26 cellular contexts compared by ENCODE assay signal in the genomic region with DNA sequence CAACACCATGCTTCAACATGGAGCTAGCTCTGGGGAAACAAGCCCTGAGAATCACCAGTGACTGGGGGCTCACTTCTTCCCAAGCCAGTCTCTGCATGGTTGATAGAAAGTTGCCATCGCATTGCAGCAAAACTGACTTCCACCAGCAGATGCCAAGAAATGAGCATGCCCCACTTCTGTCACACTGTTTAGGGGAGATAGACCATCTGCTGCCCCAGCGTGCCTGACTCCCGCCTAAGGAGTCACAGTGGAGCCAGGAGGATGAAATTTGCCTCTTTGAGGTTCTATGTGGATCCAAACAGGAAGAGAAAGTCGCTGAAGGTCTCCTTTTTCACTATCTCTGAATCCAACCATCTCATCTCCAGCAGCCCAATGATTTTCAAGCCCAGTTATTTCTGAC.
"Had no signal": no experiment of that assay in that cellular context is flagged by ENCODE, and none has a peak within 500 bp of the region (broad histone marks: within the 10 kb centered on the region; RNA-seq: fewer than 3 reads in every experiment).

No MANE protein-coding gene starts in this region.

- H3K27ac ChIP-seq: cardiac muscle cell, lower lobe of right lung, suprapubic skin, VCaP had no signal

- H3K27me3 ChIP-seq: cardiac muscle cell, suprapubic skin, tibial nerve had no signal

- H3K9me3 ChIP-seq: lower lobe of right lung, suprapubic skin, tibial nerve had no signal

- H3K4me3 ChIP-seq: cardiac muscle cell, lower lobe of right lung, skin epidermis, suprapubic skin, tibial nerve had no signal

- ATAC-seq: effector memory CD8-positive, alpha-beta T cell; naive thymus-derived CD8-positive, alpha-beta T cell; stimulated activated memory B cell treated with anti-CD40 and anti-IgM and Interleukin-4, amounts not matched to agents 10 μg/mL and 1 μg/mL and 100 μg/mL, for 72 hours; stimulated activated naive CD8-positive, alpha-beta T cell treated with anti-CD3 and anti-CD28 coated beads, Interleukin-15, amount 100 ng/mL, for 72 hours had no signal

- DNase-seq: activated CD4-positive, alpha-beta T cell treated with anti-CD3 and anti-CD28 coated beads for 4 hours; activated CD4-positive, alpha-beta T cell treated with anti-CD3 and anti-CD28 coated beads, Interleukin-2, amount 50 U/mL, for 4 hours; activated CD8-positive, alpha-beta memory T cell treated with anti-CD3 and anti-CD28 coated beads for 24 hours; activated effector memory CD4-positive, alpha-beta T cell treated with Interleukin-2 at 50 U/mL for 16 hours; activated naive CD4-positive, alpha-beta T cell treated with Interleukin-2 at 50 U/mL for 16 hours; anterior cingulate cortex; cortex of kidney; effector memory CD8-positive, alpha-beta T cell; foreskin fibroblast; head of caudate nucleus; hippocampal formation; immature natural killer cell; lower lobe of right lung; mesenchymal stem cell; naive thymus-derived CD8-positive, alpha-beta T cell; occipital lobe; posterior cingulate gyrus; stimulated activated CD4-positive, alpha-beta T cell treated with anti-CD3 and anti-CD28 coated beads, Interleukin-4, amount 100 ng/mL, for 4 hours; stimulated activated CD8-positive, alpha-beta memory T cell treated with anti-CD3 and anti-CD28 coated beads, Interleukin-4, amount 100 ng/mL, for 48 hours; stimulated activated naive CD8-positive, alpha-beta T cell treated with anti-CD3 and anti-CD28 coated beads, Interleukin-15, amount 100 ng/mL, for 72 hours had no signal

- H3K36me3 ChIP-seq: cardiac muscle cell, lower lobe of right lung, suprapubic skin, tibial nerve had no signal

- H3K4me1 ChIP-seq: lower lobe of right lung had no signal
